Comparison of ENCODE assay signal across 30 cellular contexts in the genomic region with DNA sequence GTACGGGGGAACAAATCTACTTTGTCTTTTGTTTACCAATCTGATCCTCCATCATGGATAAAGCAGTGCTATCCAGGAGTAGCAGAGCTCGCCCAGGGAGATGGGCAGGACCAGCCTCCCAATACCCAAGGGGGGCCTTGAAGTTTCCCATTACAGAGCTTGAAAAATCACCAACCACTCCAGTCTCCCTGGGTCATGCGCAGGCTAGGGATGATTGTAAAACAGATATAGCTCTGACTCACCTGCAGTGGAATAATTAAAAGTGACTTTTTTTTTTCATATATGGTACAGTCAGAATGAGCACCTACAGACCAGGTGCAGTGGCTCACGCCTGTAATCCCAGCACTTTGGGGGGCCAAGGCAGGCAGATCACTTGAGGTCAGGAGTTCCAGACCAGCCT.
"Had no signal": no experiment of that assay in that cellular context is flagged by ENCODE, and none has a peak within 500 bp of the region (broad histone marks: within the 10 kb centered on the region; RNA-seq: fewer than 3 reads in every experiment).

No MANE protein-coding gene starts in this region.

- H3K9me3 ChIP-seq: adrenal gland, body of pancreas, breast epithelium, gastrocnemius medialis, heart left ventricle had no signal

- H3K27me3 ChIP-seq: adrenal gland, body of pancreas, breast epithelium, cardiac muscle cell, dorsolateral prefrontal cortex, gastrocnemius medialis, heart left ventricle had no signal

- H3K4me3 ChIP-seq: adrenal gland, body of pancreas, breast epithelium, cardiac muscle cell, coronary artery, dorsolateral prefrontal cortex, gastrocnemius medialis, heart left ventricle had no signal

- ATAC-seq: activated CD8-positive, alpha-beta T cell treated with anti-CD3 and anti-CD28 coated beads for 36 hours; activated naive CD8-positive, alpha-beta T cell treated with anti-CD3 and anti-CD28 coated beads, Interleukin-2, amount 50 U/mL, for 24 hours; activated T-cell treated with anti-CD3 and anti-CD28 coated beads, Interleukin-2, amount 50 U/mL, for 4 hours; body of pancreas; esophagus mucosa; gastrocnemius medialis; heart left ventricle; T-helper 17 cell had no signal

- H3K36me3 ChIP-seq: adrenal gland, breast epithelium, gastrocnemius medialis had no signal

- H3K4me1 ChIP-seq: adrenal gland, body of pancreas, breast epithelium, gastrocnemius medialis had no signal

- H3K27ac ChIP-seq: adrenal gland, body of pancreas, breast epithelium, cardiac muscle cell, coronary artery, dorsolateral prefrontal cortex, gastrocnemius medialis, heart left ventricle had no signal

- DNase-seq: activated CD4-positive, alpha-beta T cell treated with anti-CD3 and anti-CD28 coated beads for 48 hours; activated CD4-positive, alpha-beta T cell treated with anti-CD3 and anti-CD28 coated beads, Interleukin-2, amount 50 U/mL, for 1 hour; activated CD4-positive, alpha-beta T cell treated with anti-CD3 and anti-CD28 coated beads, Interleukin-2, amount 50 U/mL, for 48 hours; activated CD4-positive, CD25-positive, alpha-beta regulatory T cell; activated CD8-positive, alpha-beta memory T cell treated with anti-CD3 and anti-CD28 coated beads for 24 hours; activated CD8-positive, alpha-beta T cell treated with anti-CD3 and anti-CD28 coated beads for 36 hours; activated effector memory CD4-positive, alpha-beta T cell treated with anti-CD3 and anti-CD28 coated beads, Interleukin-2, amount 50 U/mL, for 16 hours; activated naive CD4-positive, alpha-beta T cell treated with anti-CD3 and anti-CD28 coated beads for 36 hours; activated naive CD8-positive, alpha-beta T cell treated with anti-CD3 and anti-CD28 coated beads for 36 hours; activated naive CD8-positive, alpha-beta T cell treated with anti-CD3 and anti-CD28 coated beads, Interleukin-2, amount 50 U/mL, for 24 hours; activated T-cell treated with anti-CD3 and anti-CD28 coated beads, Interleukin-2, amount 50 U/mL, for 4 hours; adrenal gland; amygdala; aorta; body of pancreas; central memory CD4-positive, alpha-beta T cell; cerebellar nuclear complex; dorsolateral prefrontal cortex; effector memory CD4-positive, alpha-beta T cell; endodermal cell; foreskin fibroblast; gastrocnemius medialis; glutamatergic neuron; heart left ventricle; hypothalamus; T-helper 17 cell had no signal
